14 cellular contexts compared by ENCODE assay signal in the genomic region with DNA sequence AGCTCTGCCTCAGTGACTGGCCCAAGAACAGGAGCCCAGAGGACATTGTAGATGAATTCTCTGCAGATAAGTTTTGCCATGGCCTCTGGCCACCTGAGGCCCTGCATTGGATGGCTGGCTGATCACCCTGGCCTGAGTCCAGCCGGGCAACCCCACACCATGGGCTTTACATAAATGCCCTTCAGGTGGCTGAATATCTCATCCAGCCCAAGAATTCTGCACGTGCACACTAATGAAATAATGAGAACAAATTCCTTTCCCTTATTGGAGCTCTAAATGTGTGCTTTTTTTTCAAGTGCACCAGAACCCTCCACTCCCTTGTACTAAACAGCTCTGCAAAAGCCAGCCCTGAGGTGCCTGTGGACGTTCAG.
A peak's percentile ranks its signal among the peaks of the same experiment; 100 is the strongest.
DNase-seq lines count a peak whose midpoint lies in the region; TF ChIP-seq lines count a peak whose summit lies in the region.
"Had no signal": no experiment of that assay in that cellular context is flagged by ENCODE, and none has a peak within 500 bp of the region (broad histone marks: within the 10 kb centered on the region; RNA-seq: fewer than 3 reads in every experiment).

No MANE protein-coding gene starts in this region.

- H3K27ac ChIP-seq in KOPT-K1 (ENCODE audit: low read depth, low read length, poor library complexity, severe bottlenecking) (peak overlapping the region; percentile 69), neutrophil (peak overlapping the region; percentile 83), suprapubic skin (no peak overlapping the region)
- H3K27ac ChIP-seq: 22Rv1, HL-60 had no signal

- H3K27me3 Mint-ChIP-seq in T-helper 1 cell treated with Interleukin-12 subunit alpha and Interleukin-12 subunit beta and Interleukin-4 antibody, amounts not matched to agents 30 μg/mL and 1 μg/mL, for 36 hours (ENCODE audit: low read depth), result no peaks in the 10 kb centered on the region
- H3K27me3 Mint-ChIP-seq in brain, result no peaks in the 10 kb centered on the region

- H3K4me1 Mint-ChIP-seq in T-helper 1 cell treated with Interleukin-12 subunit alpha and Interleukin-12 subunit beta and Interleukin-4 antibody, amounts not matched to agents 30 μg/mL and 1 μg/mL, for 36 hours (ENCODE audit: low read depth), result peaks cover 56% of the 10 kb centered on the region
- H3K4me1 Mint-ChIP-seq in brain, result peaks cover 26% of the 10 kb centered on the region

- H3K4me3 ChIP-seq in neutrophil (ENCODE audit: low read depth in 1 of 2, low read length in 1 of 2) (no peak overlapping the region), suprapubic skin (no peak overlapping the region)
- H3K4me3 ChIP-seq: ascending aorta, lung had no signal

- peaks cover 36% of the 10 kb centered on the region for H3K36me3 ChIP-seq in KOPT-K1 (ENCODE audit: insufficient read depth, low read length)
- H3K36me3 ChIP-seq in neutrophil, result peaks cover 51% of the 10 kb centered on the region
- peaks cover 44% of the 10 kb centered on the region for H3K36me3 ChIP-seq in suprapubic skin

- peak overlapping the region; percentile 80 for H3K4me3 Mint-ChIP-seq in T-helper 1 cell treated with Interleukin-12 subunit alpha and Interleukin-12 subunit beta and Interleukin-4 antibody, amounts not matched to agents 30 μg/mL and 1 μg/mL, for 36 hours
- H3K4me3 Mint-ChIP-seq in brain, result no peak overlapping the region

- DNase-seq in T-helper 1 cell (no peak), NOMO-1 treated with dmso at 0.1 percent for 144 hours (lab: John Stamatoyannopoulos, UW; ENCODE audit: unreplicated experiment) (no peak), HuH-7 (ENCODE audit: low spot score) (no peak), suprapubic skin (ENCODE audit: low spot score in 2 of 2) (no peak)
- DNase-seq: DMS 273 treated with DMSO at 0.1 percent for 48 hours; effector memory CD4-positive, alpha-beta T cell had no signal

- 81% methylated on average over 3 of the region's 3 CpGs for WGBS in suprapubic skin

- no peaks in the 10 kb centered on the region for H3K27me3 ChIP-seq in neutrophil
- no peaks in the 10 kb centered on the region for H3K27me3 ChIP-seq in suprapubic skin
- H3K27me3 ChIP-seq: ascending aorta had no signal

- no peak for TF ChIP-seq POLR2A in suprapubic skin (IDR thresholded peaks at IDR 0.05)

- H3K27ac Mint-ChIP-seq in T-helper 1 cell treated with Interleukin-12 subunit alpha and Interleukin-12 subunit beta and Interleukin-4 antibody, amounts not matched to agents 30 μg/mL and 1 μg/mL, for 36 hours, result peak overlapping the region; percentile 86
- peak overlapping the region in 3 of 5 experiments; percentile 20 to 90 (median 60) for H3K27ac Mint-ChIP-seq in brain

- H3K4me1 ChIP-seq in neutrophil (ENCODE audit: control insufficient read depth in 1 of 2, insufficient read depth in 1 of 2, low read depth in 1 of 2, low read length in 1 of 2), result peaks cover 59 to 64% of the 10 kb centered on the region in 2 experiments
- H3K4me1 ChIP-seq in suprapubic skin, result peaks cover 24% of the 10 kb centered on the region

- TF ChIP-seq CTCF in brain (conservative IDR thresholded peaks at IDR 0.05) (no peak), neutrophil (IDR thresholded peaks at IDR 0.05) (no peak), suprapubic skin (IDR thresholded peaks at IDR 0.05) (no peak)

- H3K36me3 Mint-ChIP-seq in T-helper 1 cell treated with Interleukin-12 subunit alpha and Interleukin-12 subunit beta and Interleukin-4 antibody, amounts not matched to agents 30 μg/mL and 1 μg/mL, for 36 hours (ENCODE audit: low read depth), result peaks cover 58% of the 10 kb centered on the region
- H3K36me3 Mint-ChIP-seq in brain, result peaks cover 68% of the 10 kb centered on the region

- H3K9me3 Mint-ChIP-seq in T-helper 1 cell treated with Interleukin-12 subunit alpha and Interleukin-12 subunit beta and Interleukin-4 antibody, amounts not matched to agents 30 μg/mL and 1 μg/mL, for 36 hours, result no peaks in the 10 kb centered on the region
- peaks cover 0 to 2% (median 0%) of the 10 kb centered on the region in 5 experiments for H3K9me3 Mint-ChIP-seq in brain

- no peaks in the 10 kb centered on the region for H3K9me3 ChIP-seq in KOPT-K1 (ENCODE audit: insufficient read depth, low read length, poor library complexity, severe bottlenecking)
- no peaks in the 10 kb centered on the region for H3K9me3 ChIP-seq in neutrophil
- H3K9me3 ChIP-seq in suprapubic skin, result no peaks in the 10 kb centered on the region
- H3K9me3 ChIP-seq: ascending aorta had no signal

- TF ChIP-seq EP300 in suprapubic skin (IDR thresholded peaks at IDR 0.05), result no peak
